ENCODE assay signal across 1 cellular context in the genomic region with DNA sequence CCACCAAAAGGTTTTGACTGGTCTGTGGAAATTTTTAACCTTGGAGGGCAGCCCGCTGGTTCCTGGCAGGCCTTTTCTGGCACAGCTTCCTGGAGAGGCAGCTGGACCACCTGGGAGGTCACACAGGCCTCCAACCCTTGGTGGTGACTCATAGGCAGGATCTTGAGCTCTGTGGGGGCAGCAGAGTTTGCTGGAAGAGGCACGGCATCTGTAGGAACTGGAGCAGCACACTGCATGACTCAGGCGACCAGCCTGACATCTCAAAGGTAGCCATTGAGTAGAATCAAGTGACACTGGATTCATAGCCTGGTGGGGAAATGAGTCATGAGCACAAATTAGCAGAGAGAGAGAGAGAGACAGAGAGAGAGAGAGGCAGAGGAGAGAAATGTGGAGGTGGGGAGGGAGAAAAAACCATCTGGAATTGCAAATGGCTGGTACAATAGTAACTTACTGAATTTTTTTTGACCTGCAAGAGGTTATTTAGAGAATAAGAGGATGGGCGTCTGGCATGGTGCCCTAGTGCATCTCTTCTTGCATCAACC.
A peak's percentile ranks its signal among the peaks of the same experiment; 100 is the strongest.
TF ChIP-seq lines count a peak whose summit lies in the region.

No MANE protein-coding gene starts in this region.

TF ChIP-seq in A549, 52 proteins besides CTCF, POLR2A, EP300 and RAD21 (continued from another document):
- TF ChIP-seq, protein P1, sequence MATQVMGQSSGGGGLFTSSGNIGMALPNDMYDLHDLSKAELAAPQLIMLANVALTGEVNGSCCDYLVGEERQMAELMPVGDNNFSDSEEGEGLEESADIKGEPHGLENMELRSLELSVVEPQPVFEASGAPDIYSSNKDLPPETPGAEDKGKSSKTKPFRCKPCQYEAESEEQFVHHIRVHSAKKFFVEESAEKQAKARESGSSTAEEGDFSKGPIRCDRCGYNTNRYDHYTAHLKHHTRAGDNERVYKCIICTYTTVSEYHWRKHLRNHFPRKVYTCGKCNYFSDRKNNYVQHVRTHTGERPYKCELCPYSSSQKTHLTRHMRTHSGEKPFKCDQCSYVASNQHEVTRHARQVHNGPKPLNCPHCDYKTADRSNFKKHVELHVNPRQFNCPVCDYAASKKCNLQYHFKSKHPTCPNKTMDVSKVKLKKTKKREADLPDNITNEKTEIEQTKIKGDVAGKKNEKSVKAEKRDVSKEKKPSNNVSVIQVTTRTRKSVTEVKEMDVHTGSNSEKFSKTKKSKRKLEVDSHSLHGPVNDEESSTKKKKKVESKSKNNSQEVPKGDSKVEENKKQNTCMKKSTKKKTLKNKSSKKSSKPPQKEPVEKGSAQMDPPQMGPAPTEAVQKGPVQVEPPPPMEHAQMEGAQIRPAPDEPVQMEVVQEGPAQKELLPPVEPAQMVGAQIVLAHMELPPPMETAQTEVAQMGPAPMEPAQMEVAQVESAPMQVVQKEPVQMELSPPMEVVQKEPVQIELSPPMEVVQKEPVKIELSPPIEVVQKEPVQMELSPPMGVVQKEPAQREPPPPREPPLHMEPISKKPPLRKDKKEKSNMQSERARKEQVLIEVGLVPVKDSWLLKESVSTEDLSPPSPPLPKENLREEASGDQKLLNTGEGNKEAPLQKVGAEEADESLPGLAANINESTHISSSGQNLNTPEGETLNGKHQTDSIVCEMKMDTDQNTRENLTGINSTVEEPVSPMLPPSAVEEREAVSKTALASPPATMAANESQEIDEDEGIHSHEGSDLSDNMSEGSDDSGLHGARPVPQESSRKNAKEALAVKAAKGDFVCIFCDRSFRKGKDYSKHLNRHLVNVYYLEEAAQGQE (IDR thresholded peaks at IDR 0.05): no peak
- TF ChIP-seq CHD2 (IDR thresholded peaks at IDR 0.05; ENCODE audit: low read length, partially characterized antibody): no peak
- TF ChIP-seq, protein P2, sequence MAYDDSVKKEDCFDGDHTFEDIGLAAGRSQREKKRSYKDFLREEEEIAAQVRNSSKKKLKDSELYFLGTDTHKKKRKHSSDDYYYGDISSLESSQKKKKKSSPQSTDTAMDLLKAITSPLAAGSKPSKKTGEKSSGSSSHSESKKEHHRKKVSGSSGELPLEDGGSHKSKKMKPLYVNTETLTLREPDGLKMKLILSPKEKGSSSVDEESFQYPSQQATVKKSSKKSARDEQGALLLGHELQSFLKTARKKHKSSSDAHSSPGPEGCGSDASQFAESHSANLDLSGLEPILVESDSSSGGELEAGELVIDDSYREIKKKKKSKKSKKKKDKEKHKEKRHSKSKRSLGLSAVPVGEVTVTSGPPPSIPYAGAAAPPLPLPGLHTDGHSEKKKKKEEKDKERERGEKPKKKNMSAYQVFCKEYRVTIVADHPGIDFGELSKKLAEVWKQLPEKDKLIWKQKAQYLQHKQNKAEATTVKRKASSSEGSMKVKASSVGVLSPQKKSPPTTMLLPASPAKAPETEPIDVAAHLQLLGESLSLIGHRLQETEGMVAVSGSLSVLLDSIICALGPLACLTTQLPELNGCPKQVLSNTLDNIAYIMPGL (CRISPR knock-in tag; IDR thresholded peaks at IDR 0.05; ENCODE audit: borderline replicate concordance): no peak
- peak; percentile 63 for TF ChIP-seq SMC3 (IDR thresholded peaks at IDR 0.05)
- TF ChIP-seq MAZ (IDR thresholded peaks at IDR 0.05; ENCODE audit: borderline replicate concordance, low read depth, low read length): no peak
- TF ChIP-seq ATOH8 (CRISPR knock-in tag; IDR thresholded peaks at IDR 0.05; ENCODE audit: low read depth): 0 out of 2 replicates have a peak, but pooled peaks have one; percentile 72
- TF ChIP-seq FOXS1 (CRISPR knock-in tag; IDR thresholded peaks at IDR 0.05): no peak
- TF ChIP-seq, protein P3, sequence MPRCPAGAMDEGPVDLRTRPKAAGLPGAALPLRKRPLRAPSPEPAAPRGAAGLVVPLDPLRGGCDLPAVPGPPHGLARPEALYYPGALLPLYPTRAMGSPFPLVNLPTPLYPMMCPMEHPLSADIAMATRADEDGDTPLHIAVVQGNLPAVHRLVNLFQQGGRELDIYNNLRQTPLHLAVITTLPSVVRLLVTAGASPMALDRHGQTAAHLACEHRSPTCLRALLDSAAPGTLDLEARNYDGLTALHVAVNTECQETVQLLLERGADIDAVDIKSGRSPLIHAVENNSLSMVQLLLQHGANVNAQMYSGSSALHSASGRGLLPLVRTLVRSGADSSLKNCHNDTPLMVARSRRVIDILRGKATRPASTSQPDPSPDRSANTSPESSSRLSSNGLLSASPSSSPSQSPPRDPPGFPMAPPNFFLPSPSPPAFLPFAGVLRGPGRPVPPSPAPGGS (IDR thresholded peaks at IDR 0.05): peak; percentile 90
- TF ChIP-seq PHF8 (IDR thresholded peaks at IDR 0.05; ENCODE audit: borderline replicate concordance, low read depth): no peak
- TF ChIP-seq ZSCAN20 (CRISPR knock-in tag; IDR thresholded peaks at IDR 0.05): no peak
- TF ChIP-seq, protein P4, sequence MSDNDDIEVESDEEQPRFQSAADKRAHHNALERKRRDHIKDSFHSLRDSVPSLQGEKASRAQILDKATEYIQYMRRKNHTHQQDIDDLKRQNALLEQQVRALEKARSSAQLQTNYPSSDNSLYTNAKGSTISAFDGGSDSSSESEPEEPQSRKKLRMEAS (IDR thresholded peaks at IDR 0.05): peak; percentile 95
- TF ChIP-seq HOXB5 (CRISPR knock-in tag; IDR thresholded peaks at IDR 0.05): no peak
- peak; percentile 50; the same call in 1 of the 2 replicates for TF ChIP-seq ESRRA (IDR thresholded peaks at IDR 0.05; ENCODE audit: borderline replicate concordance, low read length)
- TF ChIP-seq HEYL (CRISPR knock-in tag; IDR thresholded peaks at IDR 0.05): no peak
- no peak for TF ChIP-seq FOSB (CRISPR knock-in tag; IDR thresholded peaks at IDR 0.05)
- peak; percentile 98 for TF ChIP-seq FOSL2 (IDR thresholded peaks at IDR 0.05)
- TF ChIP-seq FOSL2 (CRISPR knock-in tag; IDR thresholded peaks at IDR 0.05): peak; percentile 99
- peak; percentile 99 for TF ChIP-seq JUNB (IDR thresholded peaks at IDR 0.05)
- peak; percentile 37 for TF ChIP-seq MAFK (IDR thresholded peaks at IDR 0.05; ENCODE audit: partially characterized antibody)
- TF ChIP-seq ZFP36 (IDR thresholded peaks at IDR 0.05; ENCODE audit: borderline replicate concordance, partially characterized antibody): no peak
- TF ChIP-seq MYC (IDR thresholded peaks at IDR 0.05; ENCODE audit: borderline replicate concordance, low read length): no peak
- TF ChIP-seq TP53 (CRISPR knock-in tag; IDR thresholded peaks at IDR 0.05): no peak
- no peak for TF ChIP-seq CBX8 (IDR thresholded peaks at IDR 0.05)
- TF ChIP-seq RCOR1 (IDR thresholded peaks at IDR 0.05; ENCODE audit: low read depth, low read length): no peak
- no peak for TF ChIP-seq BHLHE40 (IDR thresholded peaks at IDR 0.05; ENCODE audit: low read depth, low read length)
- TF ChIP-seq GATA3 (IDR thresholded peaks at IDR 0.05; ENCODE audit: borderline replicate concordance): peak; percentile 92
- no peak for TF ChIP-seq ZC3H11A (IDR thresholded peaks at IDR 0.05)
- no peak for TF ChIP-seq RNF2 (IDR thresholded peaks at IDR 0.05; ENCODE audit: borderline replicate concordance, low read depth)
- no peak for TF ChIP-seq RARB (CRISPR knock-in tag; IDR thresholded peaks at IDR 0.05)
- TF ChIP-seq, protein P5, sequence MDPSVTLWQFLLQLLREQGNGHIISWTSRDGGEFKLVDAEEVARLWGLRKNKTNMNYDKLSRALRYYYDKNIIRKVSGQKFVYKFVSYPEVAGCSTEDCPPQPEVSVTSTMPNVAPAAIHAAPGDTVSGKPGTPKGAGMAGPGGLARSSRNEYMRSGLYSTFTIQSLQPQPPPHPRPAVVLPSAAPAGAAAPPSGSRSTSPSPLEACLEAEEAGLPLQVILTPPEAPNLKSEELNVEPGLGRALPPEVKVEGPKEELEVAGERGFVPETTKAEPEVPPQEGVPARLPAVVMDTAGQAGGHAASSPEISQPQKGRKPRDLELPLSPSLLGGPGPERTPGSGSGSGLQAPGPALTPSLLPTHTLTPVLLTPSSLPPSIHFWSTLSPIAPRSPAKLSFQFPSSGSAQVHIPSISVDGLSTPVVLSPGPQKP (IDR thresholded peaks at IDR 0.05; ENCODE audit: low read depth, low read length): no peak
- no peak for TF ChIP-seq POLR2AphosphoS2 (conservative IDR thresholded peaks at IDR 0.05; ENCODE audit: low read length)
- TF ChIP-seq EHMT2 (IDR thresholded peaks at IDR 0.05; ENCODE audit: low read depth): no peak
- peak; percentile 26 to 69; a peak in 2 of 4 replicates for TF ChIP-seq CEBPB (IDR thresholded peaks at IDR 0.05)
TF ChIP-seq in A549: peak in this region for 14.
